ENCODE assay signal across 8 cellular contexts in genomic region chr21:42187976-42188653, GRCh38.
DNase-seq lines count a peak whose midpoint lies in the region; ATAC-seq and TF ChIP-seq lines count a peak whose summit lies in the region.

No MANE protein-coding gene starts in this region.

- ATAC-seq in HG03460 (IDR thresholded peaks at IDR 0.05; ENCODE audit: unreplicated experiment): peak; percentile 99

- DNase-seq in activated gamma-delta T cell treated with Interleukin-2 at 50 U/mL for 16 hours (peak; percentile 80), activated gamma-delta T cell (lab: John Stamatoyannopoulos, UW) (no peak), epithelial cell of esophagus (ENCODE audit: low read depth) (peak; percentile 46), NCI-H82 (lab: John Stamatoyannopoulos, UW) (no peak), NCI-H1092 (lab: John Stamatoyannopoulos, UW) (no peak)
- peak; percentile 74 to 76 for DNase-seq in activated CD4-positive, alpha-beta T cell treated with anti-CD3 and anti-CD28 coated beads for 4 hours
- peak; percentile 65 to 72 for DNase-seq in stimulated activated CD4-positive, alpha-beta T cell treated with anti-CD3 and anti-CD28 coated beads, Interleukin-15, amount 100 ng/mL, for 48 hours (ENCODE audit: low read depth in 2 of 2)

- no peak for TF ChIP-seq CTCF in epithelial cell of esophagus (IDR thresholded peaks at IDR 0.05; ENCODE audit: insufficient read depth, low read depth, low read length, missing control alignments)

- no peak overlapping the region for H3K4me3 ChIP-seq in epithelial cell of esophagus (ENCODE audit: low read length)

Comparison
In these comparisons a context has a peak if more than half of its experiments do, and no peak if none do; other contexts are left out.
1. DNase-seq: peak in activated gamma-delta T cell treated with Interleukin-2 at 50 U/mL for 16 hours (single experiment), activated CD4-positive, alpha-beta T cell treated with anti-CD3 and anti-CD28 coated beads for 4 hours (2 of 2), epithelial cell of esophagus (single experiment) and stimulated activated CD4-positive, alpha-beta T cell treated with anti-CD3 and anti-CD28 coated beads, Interleukin-15, amount 100 ng/mL, for 48 hours (2 of 2); none in activated gamma-delta T cell (single experiment), NCI-H82 (single experiment) and NCI-H1092 (single experiment).